In genomic region chr3:16048435-16049318, GRCh38 we compare ENCODE assay signal across 8 cellular contexts.
DNase-seq lines count a peak whose midpoint lies in the region; ATAC-seq, FAIRE-seq and TF ChIP-seq lines count a peak whose summit lies in the region.

No MANE protein-coding gene starts in this region.

- H3K27me3 ChIP-seq in HepG2 (ENCODE audit: control insufficient read depth in 1 of 2, insufficient read depth in 2 of 2, low read length in 2 of 2), result no peaks in the 10 kb centered on the region; a peak in 1 of 5 replicates

- CTCF ChIA-PET in AG04449 (lab: Yijun Ruan, JAX) (interaction anchor here (0.6 to 10.3 kb wide), 69 partner anchors 9 to 414 kb away, joined by 3 to 364 read pairs (median 4); partner anchors contain the start of genes GALNT15 and OXNAD1), HepG2 (lab: Yijun Ruan, JAX; ENCODE audit: low intra/inter-chr PET ratio, low total read pairs) (interaction anchor here (0.7 to 2.0 kb wide), 6 partner anchors 12 to 199 kb away, joined by 3 to 58 read pairs (median 8); partner anchors contain the start of gene GALNT15)

- no peak for TF ChIP-seq POLR2A in HepG2 (IDR thresholded peaks at IDR 0.05; ENCODE audit: insufficient read depth in 1 of 2, low read depth in 2 of 2, low read length in 2 of 2)

- H3K27ac ChIP-seq in HepG2 (ENCODE audit: extremely low read length, insufficient read depth, low read length), result no peak overlapping the region

- no peaks in the 10 kb centered on the region for H3K36me3 Mint-ChIP-seq in T-helper 2 cell treated with Interferon-gamma antibody and Interleukin-4, amounts not matched to agents 5 μg/mL and 100 μg/mL, for 36 hours (ENCODE audit: low read depth)

- no peaks in the 10 kb centered on the region for H3K36me3 ChIP-seq in HepG2 (replicated peaks in 1 of 2; ENCODE audit: control insufficient read depth in 1 of 2, insufficient read depth in 2 of 2, low read length in 2 of 2)

- H3K27ac Mint-ChIP-seq in T-helper 2 cell treated with Interferon-gamma antibody and Interleukin-4, amounts not matched to agents 5 μg/mL and 100 μg/mL, for 36 hours, result no peak overlapping the region

- BruUV-seq in HepG2 (replicated peaks; lab: Mats Ljungman, UMichigan), result no TSS peak

- H3K4me2 ChIP-seq in HepG2 (ENCODE audit: low read depth, low read length), result peak overlapping the region; percentile 67

- TF ChIP-seq EP300 in HepG2 (IDR thresholded peaks at IDR 0.05; ENCODE audit: low read depth in 2 of 2, low read length in 2 of 2), result no peak
- TF ChIP-seq EP300 in HepG2 (CRISPR knock-in tag; IDR thresholded peaks at IDR 0.05; ENCODE audit: borderline replicate concordance), result no peak

- H4K20me1 ChIP-seq in HepG2 (ENCODE audit: insufficient read depth, low read length), result no peaks in the 10 kb centered on the region

- intact Hi-C loops in HepG2 (cut with micrococcal nuclease; ENCODE audit: unreplicated experiment), result loop anchor here (1.0 to 5.0 kb wide), 6 partner anchors 93 to 502 kb away; no protein-coding TSS in a partner anchor

- in situ Hi-C loops in HepG2 (cut with HindIII; ENCODE audit: extremely low pct_ligation_motif_present, low pct_unique_long_range_greater_than_20kb), result loop anchor here (5.0 to 25.0 kb wide), 2 partner anchors 199 to 489 kb away; no protein-coding TSS in a partner anchor

- no peak for DNase-seq in AG04449 (ENCODE audit: low read depth, low spot score)
- peak; percentile 68 for DNase-seq in MV-4-11 (lab: John Stamatoyannopoulos, UW)
- DNase-seq in T-helper 2 cell treated with Interferon-gamma antibody and Interleukin-4, amounts not matched to agents 5 μg/mL and 100 μg/mL, for 36 hours (ENCODE audit: low spot score), result peak; percentile 20
- peak; percentile 83 for DNase-seq in cerebellar cortex (ENCODE audit: low spot score)
- DNase-seq in HepG2 (ENCODE audit: low spot score), result peak; percentile 72
- DNase-seq in stimulated activated CD8-positive, alpha-beta memory T cell treated with anti-CD3 and anti-CD28 coated beads, Interleukin-12 subunit alpha, Interleukin-12 subunit beta, amount 100 ng/mL, for 1 hour (ENCODE audit: low read depth), result peak; percentile 6

- peak; percentile 60 for TF ChIP-seq CTCF in AG04449 (IDR thresholded peaks at IDR 0.05; ENCODE audit: insufficient read depth, low read length, missing control alignments)
- TF ChIP-seq CTCF in GM12872 (IDR thresholded peaks at IDR 0.05; ENCODE audit: insufficient read depth, low read depth, low read length), result peak; percentile 71
- TF ChIP-seq CTCF in HepG2 (CRISPR knock-in tag; IDR thresholded peaks at IDR 0.05), result peak; percentile 89

- TF ChIP-seq RAD21 in HepG2 (CRISPR knock-in tag; IDR thresholded peaks at IDR 0.05), result peak; percentile 92

- H2AFZ ChIP-seq in HepG2 (ENCODE audit: low read length), result no peak overlapping the region

- H3K4me3 Mint-ChIP-seq in T-helper 2 cell treated with Interferon-gamma antibody and Interleukin-4, amounts not matched to agents 5 μg/mL and 100 μg/mL, for 36 hours, result peak overlapping the region; percentile 60

- under 1% methylated on average over 5 of the region's 5 CpGs for WGBS in HepG2 (ENCODE audit: low lambda C conversion rate)

- no peaks in the 10 kb centered on the region for H3K9me3 Mint-ChIP-seq in T-helper 2 cell treated with Interferon-gamma antibody and Interleukin-4, amounts not matched to agents 5 μg/mL and 100 μg/mL, for 36 hours

- no peak overlapping the region for H3K9ac ChIP-seq in HepG2 (ENCODE audit: insufficient read depth, low read depth, low read length)

- no peaks in the 10 kb centered on the region for H3K79me2 ChIP-seq in HepG2 (ENCODE audit: insufficient read depth, low read length)

- POLR2A ChIA-PET in AG04449 (lab: Yijun Ruan, JAX), result interaction anchor here (0.9 to 1.3 kb wide), 2 partner anchors 29 to 81 kb away, joined by 3 to 4 read pairs; no protein-coding TSS in a partner anchor
- POLR2A ChIA-PET in HepG2 (lab: Yijun Ruan, JAX), result interaction anchor here (1.0 kb wide), 1 partner anchor 204 kb away, joined by 3 read pairs; no protein-coding TSS in a partner anchor

- no peak overlapping the region for H3K4me3 ChIP-seq in AG04449 (ENCODE audit: low read depth, low read length)
- no peak overlapping the region; a peak in 1 of 6 replicates for H3K4me3 ChIP-seq in HepG2 (replicated peaks in 1 of 3; ENCODE audit: insufficient read depth in 1 of 3, low read depth in 2 of 3, low read length in 3 of 3)

- peaks cover 4% of the 10 kb centered on the region for H3K4me1 Mint-ChIP-seq in T-helper 2 cell treated with Interferon-gamma antibody and Interleukin-4, amounts not matched to agents 5 μg/mL and 100 μg/mL, for 36 hours (ENCODE audit: low read depth)

- H3K4me1 ChIP-seq in HepG2 (ENCODE audit: insufficient read depth, low read length), result peaks cover 39% of the 10 kb centered on the region

- no peaks in the 10 kb centered on the region for H3K27me3 Mint-ChIP-seq in T-helper 2 cell treated with Interferon-gamma antibody and Interleukin-4, amounts not matched to agents 5 μg/mL and 100 μg/mL, for 36 hours (ENCODE audit: low read depth)

- no peaks in the 10 kb centered on the region for H3K9me3 ChIP-seq in HepG2 (ENCODE audit: low read length)

- peak; percentile 96 for ATAC-seq in HG02571 (IDR thresholded peaks at IDR 0.05; ENCODE audit: unreplicated experiment)
- peak; percentile 95 for ATAC-seq in HepG2

- FAIRE-seq in HepG2 (lab: Jason Lieb, UNC), result peak; percentile 82

TF ChIP-seq in HepG2, 621 proteins besides CTCF, POLR2A, EP300 and RAD21 (continues in another document):
- TF ChIP-seq ZNF513 (CRISPR knock-in tag; conservative IDR thresholded peaks at IDR 0.05), result no peak
- TF ChIP-seq ZNF234 (CRISPR knock-in tag; conservative IDR thresholded peaks at IDR 0.05), result no peak
- no peak for TF ChIP-seq ZNF484 (CRISPR knock-in tag; IDR thresholded peaks at IDR 0.05; ENCODE audit: borderline replicate concordance, low read depth)
- no peak for TF ChIP-seq GATA4 (IDR thresholded peaks at IDR 0.05; ENCODE audit: borderline replicate concordance, low read depth)
- TF ChIP-seq ZNF275 (CRISPR knock-in tag; IDR thresholded peaks at IDR 0.05; ENCODE audit: borderline replicate concordance), result no peak
- TF ChIP-seq, protein P1, sequence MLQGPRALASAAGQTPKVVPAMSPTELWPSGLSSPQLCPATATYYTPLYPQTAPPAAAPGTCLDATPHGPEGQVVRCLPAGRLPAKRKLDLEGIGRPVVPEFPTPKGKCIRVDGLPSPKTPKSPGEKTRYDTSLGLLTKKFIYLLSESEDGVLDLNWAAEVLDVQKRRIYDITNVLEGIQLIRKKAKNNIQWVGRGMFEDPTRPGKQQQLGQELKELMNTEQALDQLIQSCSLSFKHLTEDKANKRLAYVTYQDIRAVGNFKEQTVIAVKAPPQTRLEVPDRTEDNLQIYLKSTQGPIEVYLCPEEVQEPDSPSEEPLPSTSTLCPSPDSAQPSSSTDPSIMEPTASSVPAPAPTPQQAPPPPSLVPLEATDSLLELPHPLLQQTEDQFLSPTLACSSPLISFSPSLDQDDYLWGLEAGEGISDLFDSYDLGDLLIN (CRISPR knock-in tag; IDR thresholded peaks at IDR 0.05; ENCODE audit: borderline replicate concordance), result no peak
- no peak for TF ChIP-seq ZNF615 (CRISPR knock-in tag; IDR thresholded peaks at IDR 0.05; ENCODE audit: borderline replicate concordance)
- peak; percentile 33; the same call in 1 of the 2 replicates for TF ChIP-seq IRF2 (CRISPR knock-in tag; IDR thresholded peaks at IDR 0.05)
- TF ChIP-seq, protein P2, sequence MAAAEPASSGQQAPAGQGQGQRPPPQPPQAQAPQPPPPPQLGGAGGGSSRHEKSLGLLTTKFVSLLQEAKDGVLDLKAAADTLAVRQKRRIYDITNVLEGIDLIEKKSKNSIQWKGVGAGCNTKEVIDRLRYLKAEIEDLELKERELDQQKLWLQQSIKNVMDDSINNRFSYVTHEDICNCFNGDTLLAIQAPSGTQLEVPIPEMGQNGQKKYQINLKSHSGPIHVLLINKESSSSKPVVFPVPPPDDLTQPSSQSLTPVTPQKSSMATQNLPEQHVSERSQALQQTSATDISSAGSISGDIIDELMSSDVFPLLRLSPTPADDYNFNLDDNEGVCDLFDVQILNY (CRISPR knock-in tag; conservative IDR thresholded peaks at IDR 0.05), result no peak
- TF ChIP-seq ZNF121 (CRISPR knock-in tag; IDR thresholded peaks at IDR 0.05), result no peak
- TF ChIP-seq MED1 (CRISPR knock-in tag; IDR thresholded peaks at IDR 0.05), result 0 out of 2 replicates have a peak, but pooled peaks have one; percentile 33
- no peak for TF ChIP-seq HDAC1 (CRISPR knock-in tag; IDR thresholded peaks at IDR 0.05)
- TF ChIP-seq ERF (CRISPR knock-in tag; IDR thresholded peaks at IDR 0.05), result peak; percentile 53; the same call in 1 of the 2 replicates
